3 cellular contexts compared by ENCODE assay signal in genomic region chr1:78814176-78814575, GRCh38.
TF ChIP-seq lines count a peak whose summit lies in the region.

No MANE protein-coding gene starts in this region.

TF ChIP-seq in A549, 52 proteins besides CTCF, POLR2A, EP300 and RAD21:
- TF ChIP-seq JUNB (IDR thresholded peaks at IDR 0.05): no peak
- TF ChIP-seq MAFK (IDR thresholded peaks at IDR 0.05; ENCODE audit: partially characterized antibody): peak; percentile 84

TF ChIP-seq in IMR-90, 13 proteins besides CTCF, POLR2A, EP300 and RAD21:
- TF ChIP-seq FOS (IDR thresholded peaks at IDR 0.05; ENCODE audit: low read depth, low read length): no peak
- peak; percentile 95 for TF ChIP-seq MAFK (IDR thresholded peaks at IDR 0.05; ENCODE audit: low read depth, low read length)
TF ChIP-seq in IMR-90: peak in this region for 1.

TF ChIP-seq in H1, 55 proteins besides CTCF, POLR2A, EP300 and RAD21:
- TF ChIP-seq TEAD4 (IDR thresholded peaks at IDR 0.05; ENCODE audit: low read depth, low read length) (no peak), MAFK (IDR thresholded peaks at IDR 0.05; ENCODE audit: low read depth, low read length) (peak; percentile 74; the same call in 1 of the 2 replicates)
- TF ChIP-seq, protein P1, sequence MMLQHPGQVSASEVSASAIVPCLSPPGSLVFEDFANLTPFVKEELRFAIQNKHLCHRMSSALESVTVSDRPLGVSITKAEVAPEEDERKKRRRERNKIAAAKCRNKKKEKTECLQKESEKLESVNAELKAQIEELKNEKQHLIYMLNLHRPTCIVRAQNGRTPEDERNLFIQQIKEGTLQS (IDR thresholded peaks at IDR 0.05; ENCODE audit: insufficient read depth, low read depth, low read length): no peak
TF ChIP-seq in H1: peak in this region for 1.
